Comparison of ENCODE assay signal across 8 cellular contexts in genomic region chr12:124906606-124907261, GRCh38. TPM values are rescaled to one million over a fixed set of nuclear protein-coding genes. Genes with fewer than 3 reads are reported as not detected.
A peak's percentile ranks its signal among the peaks of the same experiment; 100 is the strongest.
DNase-seq lines count a peak whose midpoint lies in the region; FAIRE-seq and TF ChIP-seq lines count a peak whose summit lies in the region.

No MANE protein-coding gene starts in this region.

- TF ChIP-seq CTCF in GM10266 (IDR thresholded peaks at IDR 0.05; ENCODE audit: control insufficient read depth, insufficient read depth, low read depth, missing control alignments) (peak; percentile 98), HFFc6 (IDR thresholded peaks at IDR 0.05) (peak; percentile 98), left ventricle myocardium inferior (IDR thresholded peaks at IDR 0.05; ENCODE audit: borderline replicate concordance) (peak; percentile 99), smooth muscle cell (IDR thresholded peaks at IDR 0.05; ENCODE audit: borderline replicate concordance, insufficient read depth, poor library complexity, severe bottlenecking) (peak; percentile 96)

- no peak overlapping the region for H2AFZ ChIP-seq in smooth muscle cell (ENCODE audit: low read depth)

- peak; percentile 75 for FAIRE-seq in RCC 7860 (lab: Jason Lieb, UNC)

- H4K20me1 ChIP-seq in smooth muscle cell (ENCODE audit: low read depth): peaks cover 57% of the 10 kb centered on the region

- H3K9me3 Mint-ChIP-seq in HFFc6: peaks cover 7% of the 10 kb centered on the region; the same call in 1 of the 2 replicates

- H3K27me3 ChIP-seq in left ventricle myocardium inferior (ENCODE audit: low read depth) (no peaks in the 10 kb centered on the region), smooth muscle cell (ENCODE audit: low read depth) (no peaks in the 10 kb centered on the region)

- H3K4me3 Mint-ChIP-seq in HFFc6: peak overlapping the region; percentile 26

- peaks cover 19% of the 10 kb centered on the region for H3K79me2 ChIP-seq in smooth muscle cell (ENCODE audit: low read depth)

- H3K4me1 ChIP-seq in left ventricle myocardium inferior (peaks cover 46% of the 10 kb centered on the region), smooth muscle cell (ENCODE audit: low read depth) (peaks cover 12% of the 10 kb centered on the region)

- peaks cover 50% of the 10 kb centered on the region for H3K4me1 Mint-ChIP-seq in HFFc6 (ENCODE audit: low read depth)

- 1% methylated on average over 2 of the region's 2 CpGs for WGBS in smooth muscle cell (ENCODE audit: low lambda C conversion rate)

- peaks cover 38% of the 10 kb centered on the region for H3F3A ChIP-seq in smooth muscle cell (ENCODE audit: low read depth)

- no peak overlapping the region for H3K4me2 ChIP-seq in smooth muscle cell

- H3K4me3 ChIP-seq in left ventricle myocardium inferior (no peak overlapping the region), smooth muscle cell (no peak overlapping the region)

- H3K9ac ChIP-seq in smooth muscle cell (ENCODE audit: low read depth): no peak overlapping the region

- peaks cover 32% of the 10 kb centered on the region for H3K27me3 Mint-ChIP-seq in HFFc6 (ENCODE audit: insufficient read depth)

- H3K27ac Mint-ChIP-seq in HFFc6: peak overlapping the region; percentile 21

- peak; percentile 71 for DNase-seq in GM10266 (ENCODE audit: extremely low spot score)
- DNase-seq in HFFc6: peak; percentile 91
- DNase-seq in RCC 7860 (ENCODE audit: low spot score): peak; percentile 78
- DNase-seq in activated naive CD8-positive, alpha-beta T cell treated with anti-CD3 and anti-CD28 coated beads, Interleukin-2, amount 50 U/mL, for 16 hours (ENCODE audit: low read depth, low spot score): peak; percentile 84
- peak; percentile 66 for DNase-seq in left ventricle myocardium inferior
- no peak for DNase-seq in smooth muscle cell (lab: John Stamatoyannopoulos, UW; ENCODE audit: unreplicated experiment)
- no peak for DNase-seq in UCSD-AML1 (lab: John Stamatoyannopoulos, UW; ENCODE audit: unreplicated experiment)
- no peak for DNase-seq in NCI-H128 (lab: John Stamatoyannopoulos, UW; ENCODE audit: unreplicated experiment)

- no peaks in the 10 kb centered on the region for H3K9me3 ChIP-seq in left ventricle myocardium inferior (replicated peaks)
- no peaks in the 10 kb centered on the region for H3K9me3 ChIP-seq in smooth muscle cell (replicated peaks; ENCODE audit: low read depth)

- H3K36me3 ChIP-seq in left ventricle myocardium inferior (peaks cover 13% of the 10 kb centered on the region), smooth muscle cell (ENCODE audit: low read depth) (no peaks in the 10 kb centered on the region)

- H3K36me3 Mint-ChIP-seq in HFFc6 (ENCODE audit: low read depth): peaks cover 14% of the 10 kb centered on the region

- intact Hi-C loops in left ventricle myocardium inferior (cut with micrococcal nuclease): no loop called here

- H3K27ac ChIP-seq in left ventricle myocardium inferior (replicated peaks) (peak overlapping the region; percentile 32), smooth muscle cell (ENCODE audit: low read depth) (no peak overlapping the region)

RNA-seq across cellular contexts. Expression of gene UBC, which starts 7.7 kb away (rescaled TPM):
- 1,000 to 10,000 TPM; 1,112 to 1,171 (median 1,143) TPM for total RNA-seq in HFFc6 (2021; fragmentation: NEBNext Ultra II Directional; extraction: Animal tissue kit (Norgen Biotek cat#: 25700))
- total RNA-seq in left ventricle myocardium inferior (1,154 TPM), smooth muscle cell (1,327 and 1,477 TPM in 2 replicates)
- 1,322 and 1,339 TPM in 2 replicates for polyA plus RNA-seq in smooth muscle cell

RNA-seq across cellular contexts. Expression of gene SCARB1, which starts 43.1 kb away (rescaled TPM):
- total RNA-seq in HFFc6 (2021; fragmentation: NEBNext Ultra II Directional; extraction: Animal tissue kit (Norgen Biotek cat#: 25700)): 10 to 100 TPM; 34.8 to 46.3 (median 36.8) TPM
- 11.1 TPM for total RNA-seq in left ventricle myocardium inferior
- total RNA-seq in smooth muscle cell: 4.5 and 6.8 TPM in 2 replicates
- polyA plus RNA-seq in smooth muscle cell: 10.1 and 16.9 TPM in 2 replicates

Comparison
In these comparisons a context has a peak if more than half of its experiments do, and no peak if none do; other contexts are left out.
1. DNase-seq: peak in GM10266 (single experiment), HFFc6 (single experiment), RCC 7860 (single experiment), activated naive CD8-positive, alpha-beta T cell treated with anti-CD3 and anti-CD28 coated beads, Interleukin-2, amount 50 U/mL, for 16 hours (single experiment) and left ventricle myocardium inferior (single experiment); none in smooth muscle cell (single experiment), UCSD-AML1 (single experiment) and NCI-H128 (single experiment).
2. Peak in every context shown above with its lines, with median percentiles within 50 percentile points of each other: CTCF ChIP-seq.